In genomic region chrX:38382663-38383062, GRCh38 we compare ENCODE assay signal across 17 cellular contexts. TPM values are rescaled to one million over a fixed set of nuclear protein-coding genes. Genes with fewer than 3 reads are reported as not detected.
DNase-seq lines count a peak whose midpoint lies in the region; ATAC-seq and TF ChIP-seq lines count a peak whose summit lies in the region.
"Had no signal": no experiment of that assay in that cellular context is flagged by ENCODE, and none has a peak within 500 bp of the region (broad histone marks: within the 10 kb centered on the region; RNA-seq: fewer than 3 reads in every experiment).

No MANE protein-coding gene starts in this region.

- TF ChIP-seq CTCF in omental fat pad (IDR thresholded peaks at IDR 0.05): no peak
- no peak for TF ChIP-seq CTCF in smooth muscle cell (IDR thresholded peaks at IDR 0.05; ENCODE audit: borderline replicate concordance, insufficient read depth, poor library complexity, severe bottlenecking)

- no peak overlapping the region for H3K27ac ChIP-seq in smooth muscle cell (ENCODE audit: low read depth)
- H3K27ac ChIP-seq: GM23248 had no signal

- H4K20me1 ChIP-seq in smooth muscle cell (ENCODE audit: low read depth): no peaks in the 10 kb centered on the region

- H3K36me3 ChIP-seq in smooth muscle cell (ENCODE audit: low read depth): no peaks in the 10 kb centered on the region
- H3K36me3 ChIP-seq: BE2C had no signal

- DNase-seq in NCI-H446 (lab: John Stamatoyannopoulos, UW) (peak; percentile 40 to 54), cerebellar cortex (ENCODE audit: low spot score) (peak; percentile 69), omental fat pad (ENCODE audit: low spot score) (no peak), smooth muscle cell (lab: John Stamatoyannopoulos, UW; ENCODE audit: unreplicated experiment) (no peak)
- DNase-seq: ACHN; BE2C; Caco-2; CD4-positive, CD25-positive, alpha-beta regulatory T cell; CD8-positive, alpha-beta memory T cell; GDM1; GM23248; HCEC 1CT; HFFc6; KG1 had no signal

- no peaks in the 10 kb centered on the region for H3K4me1 ChIP-seq in smooth muscle cell (ENCODE audit: low read depth)
- H3K4me1 ChIP-seq: BE2C, Caco-2 had no signal

- H3F3A ChIP-seq in smooth muscle cell (ENCODE audit: low read depth): no peaks in the 10 kb centered on the region

- no peak overlapping the region for H3K9ac ChIP-seq in smooth muscle cell (ENCODE audit: low read depth)
- H3K9ac ChIP-seq: GM23248 had no signal

- no peak overlapping the region for H2AFZ ChIP-seq in smooth muscle cell (ENCODE audit: low read depth)
- H2AFZ ChIP-seq: GM23248 had no signal

- no peaks in the 10 kb centered on the region for H3K27me3 ChIP-seq in smooth muscle cell (ENCODE audit: low read depth)
- H3K27me3 ChIP-seq: BE2C had no signal

- ATAC-seq in omental fat pad (ENCODE audit: low FRiP score): peak; percentile 62
- ATAC-seq in GM18909 (IDR thresholded peaks at IDR 0.05; ENCODE audit: poor library complexity, unreplicated experiment): no peak
- ATAC-seq in HG03196 (IDR thresholded peaks at IDR 0.05; ENCODE audit: unreplicated experiment): no peak

- WGBS in smooth muscle cell (ENCODE audit: low lambda C conversion rate): 67% methylated on average over 1 of the region's 1 CpG

- no peaks in the 10 kb centered on the region for H3K9me3 ChIP-seq in smooth muscle cell (replicated peaks; ENCODE audit: low read depth)
- H3K9me3 ChIP-seq: BE2C, Caco-2 had no signal

- no peak overlapping the region for H3K4me2 ChIP-seq in smooth muscle cell

- H3K79me2 ChIP-seq in smooth muscle cell (ENCODE audit: low read depth): no peaks in the 10 kb centered on the region

- H3K4me3 ChIP-seq in smooth muscle cell: no peak overlapping the region
- H3K4me3 ChIP-seq: GM23248 had no signal

RNA-seq across cellular contexts. Expression of gene OTC, which starts 30.3 kb away (rescaled TPM):
- total RNA-seq in omental fat pad (1 to 10 TPM in 3 of 4 donors, under 1 TPM in 1; 0.36 to 9.8 (median 1.4) TPM), smooth muscle cell (not detected in 2 replicates)
- polyA plus RNA-seq in smooth muscle cell: not detected in 2 replicates
- total RNA-seq: Caco-2; CD4-positive, CD25-positive, alpha-beta regulatory T cell; GM23248; H4; HFFc6 had no signal
- polyA plus RNA-seq: CD4-positive, CD25-positive, alpha-beta regulatory T cell; CD8-positive, alpha-beta memory T cell; GM23248 had no signal

RNA-seq across cellular contexts. Expression of gene RPGR, which starts 55.4 kb away (rescaled TPM):
- 10 to 100 TPM; 19.9 to 67.3 (median 41.3) TPM for total RNA-seq in omental fat pad
- 9.2 and 11.5 TPM in 2 replicates for total RNA-seq in smooth muscle cell
- 2.1 and 2.4 TPM in 2 replicates for polyA plus RNA-seq in smooth muscle cell

Comparison
In these comparisons a context has a peak if more than half of its experiments do, and no peak if none do; other contexts are left out.
1. DNase-seq: peak in NCI-H446 (2 of 2) and cerebellar cortex (single experiment); none in omental fat pad (single experiment) and smooth muscle cell (single experiment).